24 cellular contexts compared by ENCODE assay signal in genomic region chr10:105774351-105774750, GRCh38.
DNase-seq lines count a peak whose midpoint lies in the region; ATAC-seq, FAIRE-seq and TF ChIP-seq lines count a peak whose summit lies in the region.
"Had no signal": no experiment of that assay in that cellular context is flagged by ENCODE, and none has a peak within 500 bp of the region (broad histone marks: within the 10 kb centered on the region; RNA-seq: fewer than 3 reads in every experiment).

No MANE protein-coding gene starts in this region.

- no peak for TF ChIP-seq POLR2A in H1 (IDR thresholded peaks at IDR 0.05; ENCODE audit: control extremely low read depth in 1 of 2, low read depth in 2 of 2, low read length in 2 of 2)
- no peak for TF ChIP-seq POLR2A in esophagus squamous epithelium (IDR thresholded peaks at IDR 0.05)

- TF ChIP-seq CTCF in SK-N-SH (IDR thresholded peaks at IDR 0.05) = no peak
- no peak for TF ChIP-seq CTCF in H1 (IDR thresholded peaks at IDR 0.05; ENCODE audit: control extremely low read depth in 1 of 3, insufficient read depth in 1 of 3, low read depth in 1 of 3, low read length in 3 of 3)
- TF ChIP-seq CTCF in esophagus squamous epithelium (IDR thresholded peaks at IDR 0.05) = no peak

- H2BK15ac ChIP-seq in H1 (ENCODE audit: low read length) = no peak overlapping the region

- no peak overlapping the region for H3K14ac ChIP-seq in H1 (ENCODE audit: insufficient read length)

- H3K9ac ChIP-seq in SK-N-SH (no peak overlapping the region), H1 (replicated peaks in 1 of 4; ENCODE audit: extremely low read depth in 1 of 4, low read depth in 3 of 4, low read length in 3 of 4) (no peak overlapping the region)
- H3K9ac ChIP-seq: BLaER1 had no signal

- ATAC-seq in SK-N-SH treated with all-trans-retinoic acid at 6 μM for 48 hours (no peak), GM19397 (IDR thresholded peaks at IDR 0.05; ENCODE audit: unreplicated experiment) (no peak)
- ATAC-seq: A549 had no signal

- 0% methylated on average over 2 of the region's 2 CpGs for WGBS in SK-N-SH (ENCODE audit: low lambda C conversion rate)
- WGBS in H1 (ENCODE audit: extremely low coverage in 1 of 2, insufficient coverage in 1 of 2, insufficient read length in 1 of 2, insufficient replicate concordance in 2 of 2, low coverage in 1 of 2, low lambda C conversion rate in 2 of 2, missing lambda C conversion rate in 1 of 2), 2 experiments = 85% methylated on average over 2 of the region's 2 CpGs; no CpG with 5 or more reads in 1 of the 2 experiments
- 39 to 45% methylated on average over 2 of the region's 2 CpGs for WGBS in esophagus squamous epithelium, 2 donors

- no peak overlapping the region for H4K8ac ChIP-seq in H1 (ENCODE audit: extremely low read depth, insufficient read depth, low read length)

- TF ChIP-seq EP300 in SK-N-SH (IDR thresholded peaks at IDR 0.05; ENCODE audit: borderline replicate concordance in 1 of 2, low read depth in 1 of 2, low read length in 1 of 2) (peak in 1 of 2 experiments; percentile 84; a peak in 2 of 4 replicates), H1 (IDR thresholded peaks at IDR 0.05; ENCODE audit: borderline replicate concordance in 1 of 2, low read depth in 2 of 2, low read length in 2 of 2) (no peak)

- no peak overlapping the region for H3K56ac ChIP-seq in H1 (replicated peaks; ENCODE audit: insufficient read length, low read depth, low read length)

- DNase-seq in SK-N-SH (peak; percentile 41), H1 (ENCODE audit: low read depth in 1 of 2, low spot score in 2 of 2) (no peak), esophagus squamous epithelium (lab: John Stamatoyannopoulos, UW) (no peak)
- DNase-seq: ACHN; BE2C; C1 segment of cervical spinal cord; CD4-positive, alpha-beta memory T cell; CD4-positive, CD25-positive, alpha-beta regulatory T cell; CD8-positive, alpha-beta memory T cell; COR-L47; DMS 273 treated with DMSO at 0.1 percent for 48 hours; DMS153; DMS53; DMS79; DND-41; GF-D8 had no signal

- FAIRE-seq in H1 (lab: Jason Lieb, UNC) = no peak
- FAIRE-seq: A549, G401.6, GM12891, GM19239 had no signal

- no peak; the same call in 1 of the 2 replicates for TF ChIP-seq RAD21 in SK-N-SH (IDR thresholded peaks at IDR 0.05; ENCODE audit: low read length)
- TF ChIP-seq RAD21 in H1 (IDR thresholded peaks at IDR 0.05 in 1 of 2, conservative IDR thresholded peaks at IDR 0.05 in 1 of 2; ENCODE audit: low read depth in 2 of 2, low read length in 2 of 2) = no peak

- no peak overlapping the region for H4K91ac ChIP-seq in H1 (replicated peaks; ENCODE audit: insufficient read length, low read length)

- no peaks in the 10 kb centered on the region for H3K9me2 ChIP-seq in SK-N-SH

- H3K36me3 ChIP-seq in SK-N-SH (replicated peaks in 1 of 2; ENCODE audit: control insufficient read depth in 1 of 2, insufficient read depth in 2 of 2, low read length in 1 of 2) (no peaks in the 10 kb centered on the region), H1 (ENCODE audit: control insufficient read depth in 2 of 4, insufficient read depth in 4 of 4, low read length in 3 of 4) (no peaks in the 10 kb centered on the region), esophagus squamous epithelium (no peaks in the 10 kb centered on the region)
- H3K36me3 ChIP-seq: BE2C, BLaER1 had no signal

- H3K9me3 ChIP-seq in SK-N-SH (no peaks in the 10 kb centered on the region), H1 (ENCODE audit: insufficient read depth in 2 of 2, low read depth in 1 of 2, low read length in 1 of 2) (no peaks in the 10 kb centered on the region), esophagus squamous epithelium (no peaks in the 10 kb centered on the region)
- H3K9me3 ChIP-seq: A549, BE2C, BLaER1 had no signal

- no peak overlapping the region for H2AK5ac ChIP-seq in H1 (ENCODE audit: low read depth, low read length)

- H3K79me1 ChIP-seq in H1 (ENCODE audit: low read depth, low read length) = no peaks in the 10 kb centered on the region

- no peak overlapping the region for H2BK120ac ChIP-seq in H1 (replicated peaks; ENCODE audit: low read depth, low read length)

- H2BK12ac ChIP-seq in H1 (ENCODE audit: low read depth, low read length) = no peak overlapping the region

- CTCF ChIA-PET in SK-N-SH (lab: Yijun Ruan, JAX) (interaction anchor here (1.5 kb wide), 1 partner anchor 1136 kb away, joined by 5 read pairs; no protein-coding TSS in a partner anchor), H1 (lab: Charles Lee; ENCODE audit: partially characterized antibody) (no interaction called here)

- H3K18ac ChIP-seq in H1 (ENCODE audit: extremely low read depth, low read length) = no peak overlapping the region

- H4K20me1 ChIP-seq in SK-N-SH (ENCODE audit: insufficient read depth) (no peaks in the 10 kb centered on the region), H1 (replicated peaks in 1 of 2; ENCODE audit: control insufficient read depth in 1 of 2, insufficient read depth in 2 of 2, low read length in 2 of 2) (no peaks in the 10 kb centered on the region)
- H4K20me1 ChIP-seq: BLaER1 had no signal

- H3K27me3 ChIP-seq in SK-N-SH (ENCODE audit: insufficient read depth) (no peaks in the 10 kb centered on the region), H1 (replicated peaks in 1 of 4; ENCODE audit: control insufficient read depth in 3 of 4, extremely low read depth in 1 of 4, insufficient read depth in 3 of 4, low read length in 3 of 4) (no peaks in the 10 kb centered on the region), esophagus squamous epithelium (no peaks in the 10 kb centered on the region)
- H3K27me3 ChIP-seq: BE2C, BLaER1 had no signal

- peak overlapping the region in 1 of 2 experiments; percentile 64; a peak in 2 of 4 replicates for H3K27ac ChIP-seq in SK-N-SH (ENCODE audit: low read depth in 2 of 2, low read length in 1 of 2)
- H3K27ac ChIP-seq in H1 (ENCODE audit: low read depth, low read length) = no peak overlapping the region
- no peak overlapping the region for H3K27ac ChIP-seq in esophagus squamous epithelium
- H3K27ac ChIP-seq: 22Rv1, A549, BLaER1 had no signal

- no peak overlapping the region for H4K5ac ChIP-seq in H1 (ENCODE audit: insufficient read length, low read depth, low read length)

- no peak overlapping the region for H3K23ac ChIP-seq in H1 (ENCODE audit: insufficient read length)

- no peak overlapping the region for H2AFZ ChIP-seq in SK-N-SH (ENCODE audit: low read depth)
- 0 out of 2 replicates have a peak overlapping the region, but pooled peaks have one; percentile 76 for H2AFZ ChIP-seq in H1 (ENCODE audit: low read length)

- intact Hi-C loops in esophagus squamous epithelium (cut with DNase I) = no loop called here

- no peaks in the 10 kb centered on the region for H3K23me2 ChIP-seq in H1 (ENCODE audit: low read depth, low read length)

- no peak overlapping the region for H3K4ac ChIP-seq in H1 (replicated peaks; ENCODE audit: insufficient read length, low read depth, low read length)

- H3K4me1 ChIP-seq in SK-N-SH (ENCODE audit: control insufficient read depth in 1 of 2, insufficient read depth in 2 of 2, low read depth in 1 of 2, low read length in 1 of 2) (no peaks in the 10 kb centered on the region; a peak in 2 of 4 replicates), H1 (replicated peaks in 1 of 4; ENCODE audit: control insufficient read depth in 3 of 4, insufficient read depth in 4 of 4, low read length in 3 of 4) (no peaks in the 10 kb centered on the region), esophagus squamous epithelium (no peaks in the 10 kb centered on the region)
- H3K4me1 ChIP-seq: A549, BE2C, BLaER1 had no signal

- H3K4me3 ChIP-seq in SK-N-SH (ENCODE audit: low read depth in 2 of 2, low read length in 1 of 2) (no peak overlapping the region), H1 (ENCODE audit: extremely low read depth in 1 of 4, insufficient read depth in 2 of 4, low read depth in 3 of 4, low read length in 4 of 4) (no peak overlapping the region), esophagus squamous epithelium (no peak overlapping the region)
- H3K4me3 ChIP-seq: A549, BLaER1 had no signal

- no peak overlapping the region for H2BK20ac ChIP-seq in H1 (ENCODE audit: low read length)

- H3K4me2 ChIP-seq in SK-N-SH = no peak overlapping the region
- H3K4me2 ChIP-seq in H1 (ENCODE audit: insufficient read depth in 1 of 2, low read depth in 2 of 2, low read length in 2 of 2) = no peak overlapping the region
- H3K4me2 ChIP-seq: A549, BLaER1 had no signal

- no peak overlapping the region for H2BK5ac ChIP-seq in H1 (ENCODE audit: low read depth, low read length)

- no peaks in the 10 kb centered on the region for H3F3A ChIP-seq in SK-N-SH (replicated peaks; ENCODE audit: insufficient read depth)

- POLR2A ChIA-PET in SK-N-SH (lab: Yijun Ruan, JAX) = no interaction called here
- POLR2A ChIA-PET in H1 (lab: Charles Lee; ENCODE audit: partially characterized antibody) = no interaction called here

- no peaks in the 10 kb centered on the region for H3K79me2 ChIP-seq in SK-N-SH (ENCODE audit: insufficient read depth)
- no peaks in the 10 kb centered on the region for H3K79me2 ChIP-seq in H1 (ENCODE audit: control insufficient read depth in 1 of 2, insufficient read depth in 2 of 2, low read length in 2 of 2)

TF ChIP-seq in SK-N-SH, 30 proteins besides CTCF, POLR2A, EP300 and RAD21 (continues in another document):
- TF ChIP-seq RCOR1 (IDR thresholded peaks at IDR 0.05; ENCODE audit: low read length) (peak; percentile 64; the same call in 1 of the 2 replicates), GATA2 (CRISPR knock-in tag; IDR thresholded peaks at IDR 0.05) (peak; percentile 40; the same call in 1 of the 2 replicates), RFX5 (IDR thresholded peaks at IDR 0.05; ENCODE audit: low read length) (peak; percentile 65; the same call in 1 of the 2 replicates), TCF12 (IDR thresholded peaks at IDR 0.05) (peak; percentile 20; the same call in 1 of the 2 replicates), NRF1 (IDR thresholded peaks at IDR 0.05; ENCODE audit: low read depth, low read length) (no peak)

TF ChIP-seq in SK-N-SH treated with all-trans-retinoic acid at 6 μM for 48 hours, 23 proteins besides CTCF, POLR2A, EP300 and RAD21 (continues in another document):
- TF ChIP-seq ESRRG (CRISPR knock-in tag; IDR thresholded peaks at IDR 0.05) (no peak), SNAI2 (CRISPR knock-in tag; IDR thresholded peaks at IDR 0.05) (no peak), TCF4 (CRISPR knock-in tag; IDR thresholded peaks at IDR 0.05; ENCODE audit: borderline replicate concordance) (no peak), ZFP3 (CRISPR knock-in tag; IDR thresholded peaks at IDR 0.05) (no peak), ARNTL (CRISPR knock-in tag; IDR thresholded peaks at IDR 0.05; ENCODE audit: borderline replicate concordance, low read depth) (no peak)

TF ChIP-seq in H1, 55 proteins besides CTCF, POLR2A, EP300 and RAD21 (continues in another document):
- TF ChIP-seq CBX8 (IDR thresholded peaks at IDR 0.05; ENCODE audit: borderline replicate concordance, low read depth, low read length) (no peak), HDAC2 (IDR thresholded peaks at IDR 0.05; ENCODE audit: borderline replicate concordance in 1 of 2, low read depth in 2 of 2, low read length in 2 of 2) (no peak), NANOG (IDR thresholded peaks at IDR 0.05; ENCODE audit: insufficient read depth, low read depth, low read length, poor library complexity, severe bottlenecking) (no peak), SIN3A (conservative IDR thresholded peaks at IDR 0.05 in 1 of 2, IDR thresholded peaks at IDR 0.05 in 1 of 2; ENCODE audit: low read depth in 1 of 2, low read length in 2 of 2) (no peak), SIX5 (IDR thresholded peaks at IDR 0.05; ENCODE audit: low read depth, low read length) (no peak), KDM4A (IDR thresholded peaks at IDR 0.05; ENCODE audit: low read depth, low read length, severe bottlenecking) (no peak), CREB1 (IDR thresholded peaks at IDR 0.05) (no peak)

Comparison
In these comparisons a context has a peak if more than half of its experiments do, and no peak if none do; other contexts are left out.
1. Of the 17 proteins assayed by ChIP-seq in both H1 and SK-N-SH: peak only in H1: none; only in SK-N-SH: RFX5 and TCF12; in both: none; in neither: 14; mixed calls (peak in some experiments, not most) for 1.